ENCODE assay signal across 23 cellular contexts in genomic region chr2:33312389-33312788, GRCh38.
DNase-seq lines count a peak whose midpoint lies in the region; ATAC-seq and TF ChIP-seq lines count a peak whose summit lies in the region.
"Had no signal": no experiment of that assay in that cellular context is flagged by ENCODE, and none has a peak within 500 bp of the region (broad histone marks: within the 10 kb centered on the region; RNA-seq: fewer than 3 reads in every experiment).

No MANE protein-coding gene starts in this region.

- peaks cover 31% of the 10 kb centered on the region for H3K4me1 Mint-ChIP-seq in chondrocyte (ENCODE audit: low read depth)
- H3K4me1 Mint-ChIP-seq: CD4-positive, alpha-beta memory T cell; H9 had no signal

- no peak overlapping the region for H2AFZ ChIP-seq in GM23248

- H3K4me3 ChIP-seq in GM23248: peak overlapping the region; percentile 8; the same call in 1 of the 2 replicates
- no peak overlapping the region for H3K4me3 ChIP-seq in tibial artery

- H3K9me3 ChIP-seq in GM23248 (ENCODE audit: low read depth) (no peaks in the 10 kb centered on the region), tibial artery (no peaks in the 10 kb centered on the region)
- H3K9me3 ChIP-seq: Caco-2 had no signal

- peaks cover 15% of the 10 kb centered on the region for H3K36me3 ChIP-seq in GM23248 (ENCODE audit: low read depth)
- peaks cover 31 to 38% (median 37%) of the 10 kb centered on the region in 3 donors for H3K36me3 ChIP-seq in tibial artery

- no peak overlapping the region for H3K9ac ChIP-seq in GM23248

- H3K27ac ChIP-seq in GM23248 (no peak overlapping the region), tibial artery (peak overlapping the region; percentile 62 to 66)

- H3K27me3 Mint-ChIP-seq in chondrocyte (ENCODE audit: low read depth): no peaks in the 10 kb centered on the region

- no peaks in the 10 kb centered on the region for H3K9me3 Mint-ChIP-seq in chondrocyte (ENCODE audit: low read depth)
- H3K9me3 Mint-ChIP-seq: CD4-positive, alpha-beta memory T cell; H9 had no signal

- peak overlapping the region; percentile 27 for H3K4me2 ChIP-seq in GM23248 (ENCODE audit: unreplicated experiment)

- no peaks in the 10 kb centered on the region for H3K79me2 ChIP-seq in GM23248 (ENCODE audit: insufficient read depth)

- H3K4me1 ChIP-seq in GM23248 (ENCODE audit: insufficient read depth) (peaks cover 33% of the 10 kb centered on the region), tibial artery (peaks cover 0 to 57% (median 18%) of the 10 kb centered on the region in 4 donors)
- H3K4me1 ChIP-seq: Caco-2 had no signal

- H3K36me3 Mint-ChIP-seq in chondrocyte (ENCODE audit: low read depth): peaks cover 38% of the 10 kb centered on the region
- H3K36me3 Mint-ChIP-seq: CD4-positive, alpha-beta memory T cell had no signal

- no peak overlapping the region for H3K4me3 Mint-ChIP-seq in chondrocyte (ENCODE audit: unreplicated experiment)
- H3K4me3 Mint-ChIP-seq: CD4-positive, alpha-beta memory T cell; H9 had no signal

- DNase-seq in GM23248 (peak; percentile 34), chondrocyte (ENCODE audit: low spot score) (no peak), fibroblast of peridontal ligament (ENCODE audit: extremely low read depth) (peak; percentile 75), tibial artery (no peak), nucleus accumbens (lab: John Stamatoyannopoulos, UW) (no peak)
- DNase-seq: C1 segment of cervical spinal cord; Caco-2; CD4-positive, alpha-beta memory T cell; DMS79; GF-D8; H9; KBM-7; MV-4-11; NCI-H1105; NCI-H1436 treated with DMSO at 0.1 percent for 48 hours; NCI-H187 treated with DMSO at 0.1 percent for 48 hours; NCI-H2171 treated with DMSO at 0.1 percent for 48 hours; NCI-H524 treated with DMSO at 0.1 percent for 48 hours; NCI-H774; NK-92 treated with Interleukin-12 subunit alpha and Interleukin-12 subunit beta, amount 100 ng/mL, for 24 hours; PC-3 had no signal

- WGBS in GM23248 (ENCODE audit: low coverage in 1 of 2, low lambda C conversion rate in 2 of 2, missing lambda C conversion rate in 2 of 2), 2 experiments: 58% methylated on average over 4 of the region's 4 CpGs

- H3K27ac Mint-ChIP-seq in chondrocyte (ENCODE audit: unreplicated experiment): peak overlapping the region; percentile 29
- H3K27ac Mint-ChIP-seq: CD4-positive, alpha-beta memory T cell; H9 had no signal

- TF ChIP-seq CTCF in chondrocyte (IDR thresholded peaks at IDR 0.05) (no peak), tibial artery (IDR thresholded peaks at IDR 0.05) (no peak)

- ATAC-seq in HG03045 (IDR thresholded peaks at IDR 0.05; ENCODE audit: unreplicated experiment) (no peak), GM21786 (IDR thresholded peaks at IDR 0.05; ENCODE audit: unreplicated experiment) (no peak)
- ATAC-seq: PC-3 had no signal

- H3K27me3 ChIP-seq in GM23248 (replicated peaks; ENCODE audit: insufficient read depth) (no peaks in the 10 kb centered on the region), tibial artery (no peaks in the 10 kb centered on the region)

- no peaks in the 10 kb centered on the region for H3K9me2 ChIP-seq in GM23248 (ENCODE audit: insufficient read depth)

- H3F3A ChIP-seq in GM23248 (ENCODE audit: insufficient read depth): peaks cover 46% of the 10 kb centered on the region

- H4K20me1 ChIP-seq in GM23248 (ENCODE audit: insufficient read depth): no peaks in the 10 kb centered on the region

- intact Hi-C loops in tibial artery (cut with DNase I; ENCODE audit: low total_unique reads): no loop called here

- in situ Hi-C loops in GM23248 (cut with MboI): no loop called here

Comparison
In these comparisons a context has a peak if more than half of its experiments do, and no peak if none do; other contexts are left out.
1. DNase-seq: peak in GM23248 (single experiment) and fibroblast of peridontal ligament (single experiment); none in chondrocyte (single experiment), tibial artery (0 of 2) and nucleus accumbens (0 of 56).